In genomic region chr18:5512191-5512590, GRCh38 we compare ENCODE assay signal across 25 cellular contexts.
"Had no signal": no experiment of that assay in that cellular context is flagged by ENCODE, and none has a peak within 500 bp of the region (broad histone marks: within the 10 kb centered on the region; RNA-seq: fewer than 3 reads in every experiment).

No MANE protein-coding gene starts in this region.

- H3K36me3 Mint-ChIP-seq: activated naive CD4-positive, alpha-beta T cell treated with anti-CD3 and anti-CD28 coated beads, Interleukin-2, amount 50 U/mL, for 24 hours; WTC11 had no signal

- ATAC-seq: activated CD8-positive, alpha-beta T cell treated with anti-CD3 and anti-CD28 coated beads, Interleukin-2, amount 10 ng/mL, durations not matched to agents 7 days and 5 days; Panc1; Right ventricle myocardium inferior; WTC11 had no signal

- H3K4me3 Mint-ChIP-seq: activated CD8-positive, alpha-beta T cell treated with anti-CD3 and anti-CD28 coated beads, Interleukin-2, amount 10 ng/mL, durations not matched to agents 7 days and 5 days; activated naive CD4-positive, alpha-beta T cell treated with anti-CD3 and anti-CD28 coated beads, Interleukin-2, amount 50 U/mL, for 24 hours; central memory CD8-positive, alpha-beta T cell; WTC11 had no signal

- H3K4me1 Mint-ChIP-seq: central memory CD8-positive, alpha-beta T cell had no signal

- H3K9ac ChIP-seq: SK-N-SH had no signal

- H3K9me3 ChIP-seq: SK-N-SH had no signal

- H3K4me2 ChIP-seq: SK-N-SH had no signal

- H3K27ac Mint-ChIP-seq: activated CD8-positive, alpha-beta T cell treated with anti-CD3 and anti-CD28 coated beads, Interleukin-2, amount 10 ng/mL, durations not matched to agents 7 days and 5 days; activated naive CD4-positive, alpha-beta T cell treated with anti-CD3 and anti-CD28 coated beads, Interleukin-2, amount 50 U/mL, for 24 hours; WTC11 had no signal

- DNase-seq: activated CD4-positive, alpha-beta T cell treated with anti-CD3 and anti-CD28 coated beads for 48 hours; activated CD4-positive, alpha-beta T cell treated with anti-CD3 and anti-CD28 coated beads, Interleukin-2, amount 50 U/mL, for 4 hours; activated CD4-positive, CD25-positive, alpha-beta regulatory T cell treated with anti-CD3 and anti-CD28 coated beads, Interleukin-2, amount 50 U/mL, for 72 hours; activated CD8-positive, alpha-beta memory T cell treated with anti-CD3 and anti-CD28 coated beads, Interleukin-2, amount 50 U/mL, for 48 hours; activated CD8-positive, alpha-beta T cell treated with anti-CD3 and anti-CD28 coated beads, Interleukin-2, amount 10 ng/mL, durations not matched to agents 7 days and 5 days; activated T-cell treated with anti-CD3 and anti-CD28 coated beads, Interleukin-2, amount 50 U/mL, for 1 hour; aorta; Kasumi-1; KBM-7; NCI-H1105 treated with DMSO at 0.1 percent for 48 hours; NCI-H146; NCI-H187 treated with DMSO at 0.1 percent for 48 hours; NCI-H2227 treated with DMSO at 0.1 percent for 48 hours; NCI-H526; NCI-H82; NK-92 treated with Interleukin-12 subunit alpha and Interleukin-12 subunit beta, amount 100 ng/mL, for 24 hours; OCI-M1; RPMI8226; SK-N-SH; SW 1271 had no signal
